In genomic region chr5:11963227-11963626, GRCh38 we compare ENCODE assay signal across 36 cellular contexts.
"Had no signal": no experiment of that assay in that cellular context is flagged by ENCODE, and none has a peak within 500 bp of the region (broad histone marks: within the 10 kb centered on the region; RNA-seq: fewer than 3 reads in every experiment).

No MANE protein-coding gene starts in this region.

- FAIRE-seq: astrocyte, TTC549 had no signal

- DNase-seq: activated CD4-positive, alpha-beta memory T cell treated with anti-CD3 and anti-CD28 coated beads, Interleukin-2, amount 10 ng/mL, durations not matched to agents 7 days and 5 days; activated CD4-positive, alpha-beta T cell treated with anti-CD3 and anti-CD28 coated beads for 1 hour; activated CD4-positive, alpha-beta T cell treated with anti-CD3 and anti-CD28 coated beads for 36 hours; activated CD4-positive, alpha-beta T cell treated with anti-CD3 and anti-CD28 coated beads for 48 hours; activated CD4-positive, alpha-beta T cell treated with anti-CD3 and anti-CD28 coated beads, Interleukin-2, amount 10 ng/mL, durations not matched to agents 7 days and 5 days; activated CD4-positive, alpha-beta T cell treated with anti-CD3 and anti-CD28 coated beads, Interleukin-2, amount 50 U/mL, for 48 hours; activated CD4-positive, CD25-positive, alpha-beta regulatory T cell; activated CD8-positive, alpha-beta memory T cell treated with anti-CD3 and anti-CD28 coated beads for 24 hours; activated CD8-positive, alpha-beta memory T cell treated with anti-CD3 and anti-CD28 coated beads, Interleukin-2, amount 10 ng/mL, durations not matched to agents 7 days and 5 days; activated CD8-positive, alpha-beta memory T cell treated with anti-CD3 and anti-CD28 coated beads, Interleukin-2, amount 50 U/mL, for 48 hours; activated CD8-positive, alpha-beta T cell treated with anti-CD3 and anti-CD28 coated beads, Interleukin-2, amount 10 ng/mL, durations not matched to agents 7 days and 5 days; activated effector memory CD4-positive, alpha-beta T cell treated with anti-CD3 and anti-CD28 coated beads, Interleukin-2, amount 50 U/mL, for 16 hours; activated gamma-delta T cell treated with Interleukin-2 at 50 U/mL for 16 hours; activated naive CD4-positive, alpha-beta T cell; activated naive CD4-positive, alpha-beta T cell treated with anti-CD3 and anti-CD28 coated beads for 36 hours; activated naive CD4-positive, alpha-beta T cell treated with anti-CD3 and anti-CD28 coated beads, Interleukin-2, amount 50 U/mL, for 16 hours; activated naive CD8-positive, alpha-beta T cell treated with anti-CD3 and anti-CD28 coated beads for 36 hours; activated T-cell treated with anti-CD3 and anti-CD28 coated beads, Interleukin-2, amount 50 U/mL, for 24 hours; activated T-cell treated with anti-CD3 and anti-CD28 coated beads, Interleukin-2, amount 50 U/mL, for 72 hours; adrenal gland; amniotic stem cell; aorta; body of pancreas; brain microvascular endothelial cell; central memory CD4-positive, alpha-beta T cell; T-helper 1 cell; T-helper 2 cell; T-helper 9 cell; WERI-Rb-1 had no signal

- H3K9me3 ChIP-seq: adrenal gland, body of pancreas, breast epithelium had no signal

- H3K4me1 ChIP-seq: adrenal gland, body of pancreas, breast epithelium had no signal

- H3K27ac ChIP-seq: adrenal gland, body of pancreas, brain microvascular endothelial cell, breast epithelium, WERI-Rb-1 had no signal

- ATAC-seq: activated CD4-positive, alpha-beta T cell treated with anti-CD3 and anti-CD28 coated beads for 36 hours; activated CD4-positive, CD25-positive, alpha-beta regulatory T cell treated with anti-CD3 and anti-CD28 coated beads, Interleukin-2, amount 50 U/mL, for 24 hours; activated CD8-positive, alpha-beta memory T cell treated with anti-CD3 and anti-CD28 coated beads, Interleukin-2, amount 10 ng/mL, durations not matched to agents 7 days and 5 days; activated CD8-positive, alpha-beta T cell treated with anti-CD3 and anti-CD28 coated beads, Interleukin-2, amount 10 ng/mL, durations not matched to agents 7 days and 5 days; activated naive CD4-positive, alpha-beta T cell treated with anti-CD3 and anti-CD28 coated beads, Interleukin-2, amount 50 U/mL, for 72 hours; activated T-cell treated with anti-CD3 and anti-CD28 coated beads, Interleukin-2, amount 50 U/mL, for 72 hours; activated T-helper 17 cell treated with anti-CD3 and anti-CD28 coated beads, Interleukin-2, amount 50 U/mL, for 72 hours; body of pancreas; WTC11 had no signal

- H3K4me3 ChIP-seq: adrenal gland, body of pancreas, breast epithelium had no signal
